11 cellular contexts compared by ENCODE assay signal in genomic region chr19:10797078-10797477, GRCh38. TPM values are rescaled to one million over a fixed set of nuclear protein-coding genes. Genes with fewer than 3 reads are reported as not detected.
DNase-seq lines count a peak whose midpoint lies in the region; ATAC-seq and TF ChIP-seq lines count a peak whose summit lies in the region.
"Had no signal": no experiment of that assay in that cellular context is flagged by ENCODE, and none has a peak within 500 bp of the region (broad histone marks: within the 10 kb centered on the region; RNA-seq: fewer than 3 reads in every experiment).

No MANE protein-coding gene starts in this region.

- peak overlapping the region; percentile 96 for H3K27ac Mint-ChIP-seq in T-helper 1 cell treated with Interleukin-12 subunit alpha and Interleukin-12 subunit beta and Interleukin-4 antibody, amounts not matched to agents 30 μg/mL and 1 μg/mL, for 36 hours
- H3K27ac Mint-ChIP-seq in chondrocyte (ENCODE audit: unreplicated experiment) = no peak overlapping the region

- peaks cover 46% of the 10 kb centered on the region for H3K36me3 Mint-ChIP-seq in T-helper 1 cell treated with Interleukin-12 subunit alpha and Interleukin-12 subunit beta and Interleukin-4 antibody, amounts not matched to agents 30 μg/mL and 1 μg/mL, for 36 hours (ENCODE audit: low read depth)
- peaks cover 17% of the 10 kb centered on the region for H3K36me3 Mint-ChIP-seq in chondrocyte (ENCODE audit: low read depth)

- peak overlapping the region in 48 of 59 donors; percentile 13 to 81 (median 60) for H3K27ac ChIP-seq in dorsolateral prefrontal cortex

- intact Hi-C loops in dorsolateral prefrontal cortex (cut with DNase I) = no loop called here

- H3K27me3 Mint-ChIP-seq in T-helper 1 cell treated with Interleukin-12 subunit alpha and Interleukin-12 subunit beta and Interleukin-4 antibody, amounts not matched to agents 30 μg/mL and 1 μg/mL, for 36 hours (ENCODE audit: low read depth) = no peaks in the 10 kb centered on the region
- H3K27me3 Mint-ChIP-seq in chondrocyte (ENCODE audit: low read depth) = no peaks in the 10 kb centered on the region

- peaks cover 51% of the 10 kb centered on the region for H3K4me1 Mint-ChIP-seq in T-helper 1 cell treated with Interleukin-12 subunit alpha and Interleukin-12 subunit beta and Interleukin-4 antibody, amounts not matched to agents 30 μg/mL and 1 μg/mL, for 36 hours (ENCODE audit: low read depth)
- no peaks in the 10 kb centered on the region for H3K4me1 Mint-ChIP-seq in chondrocyte (ENCODE audit: low read depth)

- no peak for TF ChIP-seq CTCF in dorsolateral prefrontal cortex (IDR thresholded peaks at IDR 0.05 in 54 of 56, conservative IDR thresholded peaks at IDR 0.05 in 2 of 56; ENCODE audit: low read depth in 1 of 56, partially characterized antibody in 56 of 56)
- TF ChIP-seq CTCF in chondrocyte (IDR thresholded peaks at IDR 0.05) = no peak

- H3K9me3 Mint-ChIP-seq in T-helper 1 cell treated with Interleukin-12 subunit alpha and Interleukin-12 subunit beta and Interleukin-4 antibody, amounts not matched to agents 30 μg/mL and 1 μg/mL, for 36 hours = no peaks in the 10 kb centered on the region
- no peaks in the 10 kb centered on the region for H3K9me3 Mint-ChIP-seq in chondrocyte (ENCODE audit: low read depth)

- peak overlapping the region; percentile 82 for H3K4me3 Mint-ChIP-seq in T-helper 1 cell treated with Interleukin-12 subunit alpha and Interleukin-12 subunit beta and Interleukin-4 antibody, amounts not matched to agents 30 μg/mL and 1 μg/mL, for 36 hours
- no peak overlapping the region for H3K4me3 Mint-ChIP-seq in chondrocyte (ENCODE audit: unreplicated experiment)

- no peak for ATAC-seq in GM18517 (IDR thresholded peaks at IDR 0.05; ENCODE audit: unreplicated experiment)
- ATAC-seq in HG03469 (IDR thresholded peaks at IDR 0.05; ENCODE audit: unreplicated experiment) = no peak
- no peak for ATAC-seq in GM21825 (IDR thresholded peaks at IDR 0.05; ENCODE audit: unreplicated experiment)
- ATAC-seq: SK-N-SH treated with all-trans-retinoic acid at 6 μM for 48 hours had no signal

- DNase-seq in activated CD8-positive, alpha-beta memory T cell treated with anti-CD3 and anti-CD28 coated beads, Interleukin-2, amount 50 U/mL, for 48 hours = peak; percentile 65
- DNase-seq in dorsolateral prefrontal cortex (no peak), chondrocyte (ENCODE audit: low spot score) (no peak)
- peak; percentile 18 to 19 for DNase-seq in stimulated activated CD8-positive, alpha-beta memory T cell treated with anti-CD3 and anti-CD28 coated beads, Interleukin-2, amount 100 ng/mL, for 48 hours (ENCODE audit: low read depth in 2 of 2)
- DNase-seq: GOT3, NCI-H1694 treated with DMSO at 0.1 percent for 48 hours had no signal

- no peaks in the 10 kb centered on the region for H3K27me3 ChIP-seq in dorsolateral prefrontal cortex

- H3K4me3 ChIP-seq in dorsolateral prefrontal cortex = peak overlapping the region in 1 of 59 donors; percentile 6

RNA-seq across cellular contexts. Expression of gene TMED1, which starts 38.9 kb away (rescaled TPM):
- total RNA-seq in dorsolateral prefrontal cortex (10 to 100 TPM in 109 of 120 experiments, 1 to 10 TPM in 11; 7.7 to 25.1 (median 13.0) TPM), chondrocyte (29.1 to 33.7 TPM (median 31.5 TPM) in 3 replicates)

RNA-seq across cellular contexts. Expression of gene C19orf38, which starts 51.1 kb away (rescaled TPM):
- total RNA-seq in dorsolateral prefrontal cortex (1 to 10 TPM in 95 of 120 experiments, under 1 TPM in 20, not detected in 5; 0.36 to 6.0 (median 1.8) TPM), chondrocyte (0.30 to 0.34 TPM in 2 of 3 replicates, not detected in the other)

Comparison
In these comparisons a context has a peak if more than half of its experiments do, and no peak if none do; other contexts are left out.
1. DNase-seq: peak in activated CD8-positive, alpha-beta memory T cell treated with anti-CD3 and anti-CD28 coated beads, Interleukin-2, amount 50 U/mL, for 48 hours (single experiment) and stimulated activated CD8-positive, alpha-beta memory T cell treated with anti-CD3 and anti-CD28 coated beads, Interleukin-2, amount 100 ng/mL, for 48 hours (2 of 2); none in dorsolateral prefrontal cortex (0 of 10) and chondrocyte (single experiment).